Comparison of ENCODE assay signal across 35 cellular contexts in the genomic region with DNA sequence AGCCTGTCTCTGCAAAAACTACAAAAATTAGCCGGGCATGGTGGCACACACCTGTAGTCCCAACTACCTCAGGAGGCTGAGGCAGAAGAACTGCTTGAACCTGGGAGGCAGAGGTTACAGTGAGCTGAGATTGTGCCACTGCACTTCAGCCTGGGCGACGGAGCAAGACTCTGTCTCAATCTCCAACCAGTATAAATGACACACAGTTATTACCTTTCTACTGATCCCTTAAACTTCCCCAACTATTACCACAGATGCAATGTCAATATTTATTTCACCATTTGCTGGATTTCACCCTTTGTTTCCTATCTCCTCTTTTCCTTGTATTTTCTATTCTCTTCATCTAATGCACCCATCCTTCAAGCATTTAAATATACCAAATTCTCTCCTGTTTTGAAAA.
"Had no signal": no experiment of that assay in that cellular context is flagged by ENCODE, and none has a peak within 500 bp of the region (broad histone marks: within the 10 kb centered on the region; RNA-seq: fewer than 3 reads in every experiment).

No MANE protein-coding gene starts in this region.

- H3K4me3 Mint-ChIP-seq: activated naive CD4-positive, alpha-beta T cell treated with anti-CD3 and anti-CD28 coated beads for 36 hours; activated naive CD4-positive, alpha-beta T cell treated with anti-CD3 and anti-CD28 coated beads, Interleukin-2, amount 10 ng/mL, durations not matched to agents 7 days and 5 days; activated naive CD4-positive, alpha-beta T cell treated with anti-CD3 and anti-CD28 coated beads, Interleukin-2, amount 50 U/mL, for 24 hours; activated naive CD8-positive, alpha-beta T cell; activated naive CD8-positive, alpha-beta T cell treated with anti-CD3 and anti-CD28 coated beads for 36 hours; activated naive CD8-positive, alpha-beta T cell treated with anti-CD3 and anti-CD28 coated beads, Interleukin-2, amount 10 ng/mL, durations not matched to agents 7 days and 5 days; activated naive CD8-positive, alpha-beta T cell treated with anti-CD3 and anti-CD28 coated beads, Interleukin-2, amount 50 U/mL, for 24 hours; activated T-cell treated with anti-CD3 and anti-CD28 coated beads, Interleukin-2, amount 50 U/mL, for 24 hours; activated T-cell treated with anti-CD3 and anti-CD28 coated beads, Interleukin-2, amount 50 U/mL, for 4 hours; activated T-cell treated with anti-CD3 and anti-CD28 coated beads, Interleukin-2, amount 50 U/mL, for 72 hours; activated T-helper 1 cell treated with anti-CD3 and anti-CD28 coated beads, Interleukin-12 subunit alpha, Interleukin-12 subunit beta, Interleukin-2, Interleukin-4 antibody, amounts not matched to agents 30 ng/mL and 10 ng/mL and 1 ng/mL, durations not matched to agents 14 hours and 24 hours and 36 hours; activated T-helper 17 cell treated with anti-CD3 and anti-CD28 coated beads, Interleukin-2, amount 50 U/mL, for 72 hours; brain; central memory CD8-positive, alpha-beta T cell had no signal

- H3K27ac Mint-ChIP-seq: activated naive CD4-positive, alpha-beta T cell treated with anti-CD3 and anti-CD28 coated beads for 36 hours; activated naive CD4-positive, alpha-beta T cell treated with anti-CD3 and anti-CD28 coated beads, Interleukin-2, amount 10 ng/mL, durations not matched to agents 7 days and 5 days; activated naive CD4-positive, alpha-beta T cell treated with anti-CD3 and anti-CD28 coated beads, Interleukin-2, amount 50 U/mL, for 24 hours; activated naive CD4-positive, alpha-beta T cell treated with anti-CD3 and anti-CD28 coated beads, Interleukin-2, amount 50 U/mL, for 72 hours; activated naive CD8-positive, alpha-beta T cell; activated naive CD8-positive, alpha-beta T cell treated with anti-CD3 and anti-CD28 coated beads for 36 hours; activated naive CD8-positive, alpha-beta T cell treated with anti-CD3 and anti-CD28 coated beads, Interleukin-2, amount 10 ng/mL, durations not matched to agents 7 days and 5 days; activated naive CD8-positive, alpha-beta T cell treated with anti-CD3 and anti-CD28 coated beads, Interleukin-2, amount 50 U/mL, for 24 hours; activated T-cell treated with anti-CD3 and anti-CD28 coated beads, Interleukin-2, amount 50 U/mL, for 24 hours; activated T-cell treated with anti-CD3 and anti-CD28 coated beads, Interleukin-2, amount 50 U/mL, for 72 hours; activated T-helper 1 cell treated with anti-CD3 and anti-CD28 coated beads, Interleukin-12 subunit alpha, Interleukin-12 subunit beta, Interleukin-2, Interleukin-4 antibody, amounts not matched to agents 30 ng/mL and 10 ng/mL and 1 ng/mL, durations not matched to agents 14 hours and 24 hours and 36 hours; activated T-helper 17 cell treated with anti-CD3 and anti-CD28 coated beads, Interleukin-2, amount 50 U/mL, for 72 hours; activated T-helper 2 cell treated with anti-CD3 and anti-CD28 coated beads, Interferon-gamma antibody, Interleukin-2, Interleukin-4, amounts not matched to agents 10 μg/mL and 5 μg/mL and 100 μg/mL, durations not matched to agents 14 hours and 24 hours and 36 hours; brain had no signal

- H3K36me3 Mint-ChIP-seq: activated naive CD4-positive, alpha-beta T cell treated with anti-CD3 and anti-CD28 coated beads, Interleukin-2, amount 10 ng/mL, durations not matched to agents 7 days and 5 days; activated naive CD4-positive, alpha-beta T cell treated with anti-CD3 and anti-CD28 coated beads, Interleukin-2, amount 50 U/mL, for 24 hours; activated naive CD4-positive, alpha-beta T cell treated with anti-CD3 and anti-CD28 coated beads, Interleukin-2, amount 50 U/mL, for 72 hours; activated naive CD8-positive, alpha-beta T cell; activated naive CD8-positive, alpha-beta T cell treated with anti-CD3 and anti-CD28 coated beads for 36 hours; activated naive CD8-positive, alpha-beta T cell treated with anti-CD3 and anti-CD28 coated beads, Interleukin-2, amount 10 ng/mL, durations not matched to agents 7 days and 5 days; brain had no signal

- H3K27me3 Mint-ChIP-seq: activated naive CD4-positive, alpha-beta T cell treated with anti-CD3 and anti-CD28 coated beads, Interleukin-2, amount 10 ng/mL, durations not matched to agents 7 days and 5 days; activated T-cell treated with anti-CD3 and anti-CD28 coated beads, Interleukin-2, amount 50 U/mL, for 24 hours; brain; central memory CD8-positive, alpha-beta T cell had no signal

- ATAC-seq: activated naive CD4-positive, alpha-beta T cell treated with anti-CD3 and anti-CD28 coated beads, Interleukin-2, amount 50 U/mL, for 72 hours; activated naive CD8-positive, alpha-beta T cell treated with anti-CD3 and anti-CD28 coated beads, Interleukin-2, amount 50 U/mL, for 24 hours; activated T-cell treated with anti-CD3 and anti-CD28 coated beads, Interleukin-2, amount 50 U/mL, for 4 hours; activated T-cell treated with anti-CD3 and anti-CD28 coated beads, Interleukin-2, amount 50 U/mL, for 72 hours; activated T-helper 17 cell treated with anti-CD3 and anti-CD28 coated beads, Interleukin-2, amount 50 U/mL, for 72 hours; body of pancreas had no signal

- H3K4me1 Mint-ChIP-seq: activated naive CD4-positive, alpha-beta T cell treated with anti-CD3 and anti-CD28 coated beads, Interleukin-2, amount 10 ng/mL, durations not matched to agents 7 days and 5 days; activated naive CD4-positive, alpha-beta T cell treated with anti-CD3 and anti-CD28 coated beads, Interleukin-2, amount 50 U/mL, for 24 hours; activated naive CD8-positive, alpha-beta T cell treated with anti-CD3 and anti-CD28 coated beads for 36 hours; activated naive CD8-positive, alpha-beta T cell treated with anti-CD3 and anti-CD28 coated beads, Interleukin-2, amount 10 ng/mL, durations not matched to agents 7 days and 5 days; activated naive CD8-positive, alpha-beta T cell treated with anti-CD3 and anti-CD28 coated beads, Interleukin-2, amount 50 U/mL, for 24 hours; activated T-helper 17 cell treated with anti-CD3 and anti-CD28 coated beads, Interleukin-2, amount 50 U/mL, for 72 hours; brain; central memory CD8-positive, alpha-beta T cell had no signal

- DNase-seq: activated effector memory CD4-positive, alpha-beta T cell treated with anti-CD3 and anti-CD28 coated beads, Interleukin-2, amount 50 U/mL, for 16 hours; activated effector memory CD4-positive, alpha-beta T cell treated with Interleukin-2 at 50 U/mL for 16 hours; activated gamma-delta T cell; activated gamma-delta T cell treated with Interleukin-2 at 50 U/mL for 16 hours; activated naive CD4-positive, alpha-beta T cell; activated naive CD4-positive, alpha-beta T cell treated with anti-CD3 and anti-CD28 coated beads for 36 hours; activated naive CD4-positive, alpha-beta T cell treated with anti-CD3 and anti-CD28 coated beads, Interleukin-2, amount 10 ng/mL, durations not matched to agents 7 days and 5 days; activated naive CD4-positive, alpha-beta T cell treated with anti-CD3 and anti-CD28 coated beads, Interleukin-2, amount 50 U/mL, for 16 hours; activated naive CD4-positive, alpha-beta T cell treated with Interleukin-2 at 50 U/mL for 16 hours; activated naive CD8-positive, alpha-beta T cell treated with anti-CD3 and anti-CD28 coated beads for 36 hours; activated naive CD8-positive, alpha-beta T cell treated with anti-CD3 and anti-CD28 coated beads, Interleukin-2, amount 10 ng/mL, durations not matched to agents 7 days and 5 days; activated naive CD8-positive, alpha-beta T cell treated with anti-CD3 and anti-CD28 coated beads, Interleukin-2, amount 50 U/mL, for 24 hours; activated T-cell treated with anti-CD3 and anti-CD28 coated beads, Interleukin-2, amount 50 U/mL, for 1 hour; activated T-cell treated with anti-CD3 and anti-CD28 coated beads, Interleukin-2, amount 50 U/mL, for 24 hours; activated T-cell treated with anti-CD3 and anti-CD28 coated beads, Interleukin-2, amount 50 U/mL, for 4 hours; activated T-cell treated with anti-CD3 and anti-CD28 coated beads, Interleukin-2, amount 50 U/mL, for 48 hours; activated T-cell treated with anti-CD3 and anti-CD28 coated beads, Interleukin-2, amount 50 U/mL, for 72 hours; adrenal gland; amniotic stem cell; amygdala; anterior cingulate cortex; aorta; body of pancreas; brain microvascular endothelial cell; caudate nucleus; central memory CD4-positive, alpha-beta T cell; cerebellar nuclear complex had no signal

- H3K9me3 Mint-ChIP-seq: activated naive CD4-positive, alpha-beta T cell treated with anti-CD3 and anti-CD28 coated beads for 36 hours; activated naive CD4-positive, alpha-beta T cell treated with anti-CD3 and anti-CD28 coated beads, Interleukin-2, amount 10 ng/mL, durations not matched to agents 7 days and 5 days; activated naive CD4-positive, alpha-beta T cell treated with anti-CD3 and anti-CD28 coated beads, Interleukin-2, amount 50 U/mL, for 24 hours; activated naive CD8-positive, alpha-beta T cell treated with anti-CD3 and anti-CD28 coated beads for 36 hours; activated naive CD8-positive, alpha-beta T cell treated with anti-CD3 and anti-CD28 coated beads, Interleukin-2, amount 10 ng/mL, durations not matched to agents 7 days and 5 days; activated naive CD8-positive, alpha-beta T cell treated with anti-CD3 and anti-CD28 coated beads, Interleukin-2, amount 50 U/mL, for 24 hours; activated T-cell treated with anti-CD3 and anti-CD28 coated beads, Interleukin-2, amount 50 U/mL, for 24 hours; activated T-cell treated with anti-CD3 and anti-CD28 coated beads, Interleukin-2, amount 50 U/mL, for 4 hours; activated T-helper 1 cell treated with anti-CD3 and anti-CD28 coated beads, Interleukin-12 subunit alpha, Interleukin-12 subunit beta, Interleukin-2, Interleukin-4 antibody, amounts not matched to agents 30 ng/mL and 10 ng/mL and 1 ng/mL, durations not matched to agents 14 hours and 24 hours and 36 hours; activated T-helper 17 cell treated with anti-CD3 and anti-CD28 coated beads, Interleukin-2, amount 50 U/mL, for 72 hours; activated T-helper 2 cell treated with anti-CD3 and anti-CD28 coated beads, Interferon-gamma antibody, Interleukin-2, Interleukin-4, amounts not matched to agents 10 μg/mL and 5 μg/mL and 100 μg/mL, durations not matched to agents 14 hours and 24 hours and 36 hours; brain had no signal
